11 cellular contexts compared by ENCODE assay signal in genomic region chr10:46520941-46521340, GRCh38. TPM values are rescaled to one million over a fixed set of nuclear protein-coding genes. Genes with fewer than 3 reads are reported as not detected.
DNase-seq lines count a peak whose midpoint lies in the region; ATAC-seq and TF ChIP-seq lines count a peak whose summit lies in the region.
"Had no signal": no experiment of that assay in that cellular context is flagged by ENCODE, and none has a peak within 500 bp of the region (broad histone marks: within the 10 kb centered on the region; RNA-seq: fewer than 3 reads in every experiment).

No MANE protein-coding gene starts in this region.

- TF ChIP-seq POLR2A in gastroesophageal sphincter (IDR thresholded peaks at IDR 0.05), result no peak

- POLR2A ChIA-PET in HEK293 (lab: Yijun Ruan, JAX), result no interaction called here

- 64 to 66% methylated on average over 5 of the region's 5 CpGs for WGBS in gastroesophageal sphincter (ENCODE audit: low coverage in 1 of 2), 2 donors

- ATAC-seq in GM19455 (IDR thresholded peaks at IDR 0.05; ENCODE audit: unreplicated experiment), result no peak
- ATAC-seq in HG03432 (IDR thresholded peaks at IDR 0.05; ENCODE audit: unreplicated experiment), result no peak
- ATAC-seq in gastroesophageal sphincter, result no peak
- ATAC-seq: left lung; stimulated activated effector memory CD8-positive, alpha-beta T cell treated with anti-CD3 and anti-CD28 coated beads, Interleukin-12 subunit alpha, Interleukin-12 subunit beta, amount 100 ng/mL, for 72 hours had no signal

- no peaks in the 10 kb centered on the region for H3K4me1 Mint-ChIP-seq in CD14-positive monocyte
- no peaks in the 10 kb centered on the region for H3K4me1 Mint-ChIP-seq in activated T-helper 1 cell treated with anti-CD3 and anti-CD28 coated beads, Interleukin-12 subunit alpha, Interleukin-12 subunit beta, Interleukin-2, Interleukin-4 antibody, amounts not matched to agents 30 ng/mL and 10 ng/mL and 1 ng/mL, durations not matched to agents 14 hours and 24 hours and 36 hours (ENCODE audit: low read depth)
- H3K4me1 Mint-ChIP-seq: stimulated activated effector memory CD8-positive, alpha-beta T cell treated with anti-CD3 and anti-CD28 coated beads, Interleukin-12 subunit alpha, Interleukin-12 subunit beta, amount 100 ng/mL, for 72 hours had no signal

- no peak overlapping the region for H3K4me3 Mint-ChIP-seq in CD14-positive monocyte
- no peak overlapping the region for H3K4me3 Mint-ChIP-seq in activated T-helper 1 cell treated with anti-CD3 and anti-CD28 coated beads, Interleukin-12 subunit alpha, Interleukin-12 subunit beta, Interleukin-2, Interleukin-4 antibody, amounts not matched to agents 30 ng/mL and 10 ng/mL and 1 ng/mL, durations not matched to agents 14 hours and 24 hours and 36 hours
- H3K4me3 Mint-ChIP-seq: stimulated activated effector memory CD8-positive, alpha-beta T cell treated with anti-CD3 and anti-CD28 coated beads, Interleukin-12 subunit alpha, Interleukin-12 subunit beta, amount 100 ng/mL, for 72 hours had no signal

- CTCF ChIA-PET in HEK293 (lab: Yijun Ruan, JAX), result no interaction called here

- no peak for TF ChIP-seq CTCF in CD14-positive monocyte (IDR thresholded peaks at IDR 0.05)
- TF ChIP-seq CTCF in HEK293 (tag by site-specific recombination; IDR thresholded peaks at IDR 0.05), result no peak
- no peak for TF ChIP-seq CTCF in WERI-Rb-1 (IDR thresholded peaks at IDR 0.05; ENCODE audit: low read depth, low read length)
- TF ChIP-seq CTCF in gastroesophageal sphincter (IDR thresholded peaks at IDR 0.05), result no peak

- peak; percentile 45 for DNase-seq in CD14-positive monocyte (ENCODE audit: low spot score)
- peak; percentile 7 for DNase-seq in WERI-Rb-1
- peak; percentile 31 for DNase-seq in iris pigment epithelial cell (ENCODE audit: low read depth)
- DNase-seq in activated T-helper 1 cell treated with anti-CD3 and anti-CD28 coated beads, Interleukin-12 subunit alpha, Interleukin-12 subunit beta, Interleukin-2, Interleukin-4 antibody, amounts not matched to agents 30 ng/mL and 10 ng/mL and 1 ng/mL, durations not matched to agents 14 hours and 24 hours and 36 hours (ENCODE audit: low spot score), result no peak

- peaks cover 0 to 5% (median 1%) of the 10 kb centered on the region in 7 donors for H3K9me3 Mint-ChIP-seq in CD14-positive monocyte
- no peaks in the 10 kb centered on the region for H3K9me3 Mint-ChIP-seq in activated T-helper 1 cell treated with anti-CD3 and anti-CD28 coated beads, Interleukin-12 subunit alpha, Interleukin-12 subunit beta, Interleukin-2, Interleukin-4 antibody, amounts not matched to agents 30 ng/mL and 10 ng/mL and 1 ng/mL, durations not matched to agents 14 hours and 24 hours and 36 hours
- H3K9me3 Mint-ChIP-seq: stimulated activated effector memory CD8-positive, alpha-beta T cell treated with anti-CD3 and anti-CD28 coated beads, Interleukin-12 subunit alpha, Interleukin-12 subunit beta, amount 100 ng/mL, for 72 hours had no signal

- H3K27me3 ChIP-seq in WERI-Rb-1 (ENCODE audit: insufficient read depth, low read depth, severe bottlenecking) (no peaks in the 10 kb centered on the region), gastroesophageal sphincter (no peaks in the 10 kb centered on the region)
- H3K27me3 ChIP-seq: left lung had no signal

- H3K27ac ChIP-seq in HEK293 (ENCODE audit: extremely low read depth, low read depth, low read length) (no peak overlapping the region), WERI-Rb-1 (no peak overlapping the region), gastroesophageal sphincter (no peak overlapping the region)
- H3K27ac ChIP-seq: left lung had no signal

- H3K27ac Mint-ChIP-seq in CD14-positive monocyte, result no peak overlapping the region
- no peak overlapping the region for H3K27ac Mint-ChIP-seq in activated T-helper 1 cell treated with anti-CD3 and anti-CD28 coated beads, Interleukin-12 subunit alpha, Interleukin-12 subunit beta, Interleukin-2, Interleukin-4 antibody, amounts not matched to agents 30 ng/mL and 10 ng/mL and 1 ng/mL, durations not matched to agents 14 hours and 24 hours and 36 hours
- H3K27ac Mint-ChIP-seq: stimulated activated effector memory CD8-positive, alpha-beta T cell treated with anti-CD3 and anti-CD28 coated beads, Interleukin-12 subunit alpha, Interleukin-12 subunit beta, amount 100 ng/mL, for 72 hours had no signal

- intact Hi-C loops in CD14-positive monocyte (cut with micrococcal nuclease), result no loop called here
- intact Hi-C loops in activated T-helper 1 cell treated with anti-CD3 and anti-CD28 coated beads, Interleukin-12 subunit alpha, Interleukin-12 subunit beta, Interleukin-2, Interleukin-4 antibody, amounts not matched to agents 30 ng/mL and 10 ng/mL and 1 ng/mL, durations not matched to agents 14 hours and 24 hours and 36 hours (cut with micrococcal nuclease), result no loop called here

- H3K4me1 ChIP-seq in HEK293 (ENCODE audit: control insufficient read depth, insufficient read depth, low read length) (no peaks in the 10 kb centered on the region), gastroesophageal sphincter (peaks cover 0 to 23% (median 0%) of the 10 kb centered on the region in 3 donors)

- TF ChIP-seq EP300 in gastroesophageal sphincter (IDR thresholded peaks at IDR 0.05), result no peak

- H3K36me3 ChIP-seq in HEK293 (ENCODE audit: control insufficient read depth in 2 of 2, insufficient read depth in 1 of 2, low read length in 2 of 2) (no peaks in the 10 kb centered on the region; a peak in 1 of 3 replicates), WERI-Rb-1 (no peaks in the 10 kb centered on the region), gastroesophageal sphincter (no peaks in the 10 kb centered on the region)
- H3K36me3 ChIP-seq: left lung had no signal

- H3K4me3 ChIP-seq in HEK293 (ENCODE audit: low read depth, low read length) (no peak overlapping the region), WERI-Rb-1 (ENCODE audit: low read depth, low read length) (no peak overlapping the region), gastroesophageal sphincter (no peak overlapping the region)
- H3K4me3 ChIP-seq: left lung had no signal

- H3K9me3 ChIP-seq in HEK293 (ENCODE audit: control insufficient read depth, insufficient read depth, low read depth, low read length) (no peaks in the 10 kb centered on the region), WERI-Rb-1 (ENCODE audit: severe bottlenecking) (peaks cover 2% of the 10 kb centered on the region), gastroesophageal sphincter (no peaks in the 10 kb centered on the region)
- H3K9me3 ChIP-seq: Caco-2, left lung had no signal

- H3K36me3 Mint-ChIP-seq in CD14-positive monocyte, result no peaks in the 10 kb centered on the region
- no peaks in the 10 kb centered on the region for H3K36me3 Mint-ChIP-seq in activated T-helper 1 cell treated with anti-CD3 and anti-CD28 coated beads, Interleukin-12 subunit alpha, Interleukin-12 subunit beta, Interleukin-2, Interleukin-4 antibody, amounts not matched to agents 30 ng/mL and 10 ng/mL and 1 ng/mL, durations not matched to agents 14 hours and 24 hours and 36 hours (ENCODE audit: low read depth)
- H3K36me3 Mint-ChIP-seq: stimulated activated effector memory CD8-positive, alpha-beta T cell treated with anti-CD3 and anti-CD28 coated beads, Interleukin-12 subunit alpha, Interleukin-12 subunit beta, amount 100 ng/mL, for 72 hours had no signal

- H3K27me3 Mint-ChIP-seq in CD14-positive monocyte (ENCODE audit: low read depth in 3 of 3), result peaks cover 0 to 2% (median 0%) of the 10 kb centered on the region in 3 donors
- H3K27me3 Mint-ChIP-seq in activated T-helper 1 cell treated with anti-CD3 and anti-CD28 coated beads, Interleukin-12 subunit alpha, Interleukin-12 subunit beta, Interleukin-2, Interleukin-4 antibody, amounts not matched to agents 30 ng/mL and 10 ng/mL and 1 ng/mL, durations not matched to agents 14 hours and 24 hours and 36 hours (ENCODE audit: insufficient read depth), result no peaks in the 10 kb centered on the region

TF ChIP-seq in HEK293, 187 proteins besides CTCF, POLR2A, EP300 and RAD21:
- TF ChIP-seq ZNF621 (tag by site-specific recombination; IDR thresholded peaks at IDR 0.05) (no peak), ZFHX2 (tag by site-specific recombination; conservative IDR thresholded peaks at IDR 0.05) (peak; percentile 36; the same call in 1 of the 2 replicates)

RNA-seq across cellular contexts. Expression of gene GPRIN2, which starts 35.5 kb away (rescaled TPM):
- not detected for polyA plus RNA-seq in CD14-positive monocyte
- not detected in 2 replicates for total RNA-seq in activated T-helper 1 cell treated with anti-CD3 and anti-CD28 coated beads, Interleukin-12 subunit alpha, Interleukin-12 subunit beta, Interleukin-2, Interleukin-4 antibody, amounts not matched to agents 30 ng/mL and 10 ng/mL and 1 ng/mL, durations not matched to agents 14 hours and 24 hours and 36 hours
- total RNA-seq in gastroesophageal sphincter, result 1 to 10 TPM in 2 of 4 donors, not detected in 2; 1.2 to 1.6 TPM

RNA-seq across cellular contexts. Expression of gene NPY4R, which starts 55.2 kb away (rescaled TPM):
- polyA plus RNA-seq in CD14-positive monocyte, result not detected
- total RNA-seq in activated T-helper 1 cell treated with anti-CD3 and anti-CD28 coated beads, Interleukin-12 subunit alpha, Interleukin-12 subunit beta, Interleukin-2, Interleukin-4 antibody, amounts not matched to agents 30 ng/mL and 10 ng/mL and 1 ng/mL, durations not matched to agents 14 hours and 24 hours and 36 hours, result not detected in 2 replicates
- total RNA-seq in gastroesophageal sphincter, result not detected

RNA-seq across cellular contexts. Expression of gene SYT15, which starts 58.0 kb away (rescaled TPM):
- polyA plus RNA-seq in CD14-positive monocyte, result under 1 TPM in 1 of 2 donors, not detected in 1; 0.23 TPM
- total RNA-seq in activated T-helper 1 cell treated with anti-CD3 and anti-CD28 coated beads, Interleukin-12 subunit alpha, Interleukin-12 subunit beta, Interleukin-2, Interleukin-4 antibody, amounts not matched to agents 30 ng/mL and 10 ng/mL and 1 ng/mL, durations not matched to agents 14 hours and 24 hours and 36 hours, result 0.96 and 1.5 TPM in 2 replicates
- total RNA-seq in gastroesophageal sphincter, result 10 to 100 TPM in 2 of 4 donors, 1 to 10 TPM in 2; 1.9 to 11.2 (median 7.4) TPM
